ENCODE assay signal across 27 cellular contexts in genomic region chr17:27670791-27671590, GRCh38.
"Had no signal": no experiment of that assay in that cellular context is flagged by ENCODE, and none has a peak within 500 bp of the region (broad histone marks: within the 10 kb centered on the region; RNA-seq: fewer than 3 reads in every experiment).

No MANE protein-coding gene starts in this region.

- H3K9me3 Mint-ChIP-seq: activated CD4-positive, alpha-beta T cell treated with anti-CD3 and anti-CD28 coated beads, Interleukin-2, amount 10 ng/mL, durations not matched to agents 24 days and 14 days; central memory CD8-positive, alpha-beta T cell; immature natural killer cell; mesothelial cell of epicardium; nephron; stimulated activated naive CD8-positive, alpha-beta T cell treated with anti-CD3 and anti-CD28 coated beads, Interleukin-15, Interleukin-2, amounts not matched to agents 100 ng/mL and 50 ng/mL, for 24 hours had no signal

- FAIRE-seq: TTC549 had no signal

- DNase-seq: activated CD4-positive, alpha-beta T cell treated with anti-CD3 and anti-CD28 coated beads, Interleukin-2, amount 10 ng/mL, durations not matched to agents 24 days and 14 days; activated CD8-positive, alpha-beta memory T cell treated with anti-CD3 and anti-CD28 coated beads, Interleukin-2, amount 50 U/mL, for 48 hours; activated CD8-positive, alpha-beta T cell treated with anti-CD3 and anti-CD28 coated beads, Interleukin-2, amount 10 ng/mL, durations not matched to agents 7 days and 5 days; activated effector memory CD4-positive, alpha-beta T cell treated with Interleukin-2 at 50 U/mL for 16 hours; activated naive CD4-positive, alpha-beta T cell treated with anti-CD3 and anti-CD28 coated beads, Interleukin-2, amount 50 U/mL, for 16 hours; activated T-cell treated with anti-CD3 and anti-CD28 coated beads, Interleukin-2, amount 50 U/mL, for 48 hours; aorta; brain microvascular endothelial cell; cortex of kidney; effector CD4-positive, alpha-beta T cell; gastrocnemius medialis; head of caudate nucleus; immature natural killer cell; lower lobe of right lung; occipital lobe; retina; stimulated activated CD4-positive, alpha-beta T cell treated with anti-CD3 and anti-CD28 coated beads, Interleukin-12 subunit alpha, Interleukin-12 subunit beta, amount 100 ng/mL, for 4 hours; stimulated activated CD4-positive, alpha-beta T cell treated with anti-CD3 and anti-CD28 coated beads, Interleukin-1b, Interleukin-23, amount 100 ng/mL, for 48 hours; stimulated activated CD8-positive, alpha-beta memory T cell treated with anti-CD3 and anti-CD28 coated beads, Interleukin-4, amount 100 ng/mL, for 48 hours; uterus had no signal

- H3K4me1 ChIP-seq: gastrocnemius medialis, lower lobe of right lung, tibial nerve, uterus had no signal

- H3K27me3 ChIP-seq: brain microvascular endothelial cell, gastrocnemius medialis, tibial nerve, uterus had no signal

- H3K27ac Mint-ChIP-seq: activated CD4-positive, alpha-beta T cell treated with anti-CD3 and anti-CD28 coated beads, Interleukin-2, amount 10 ng/mL, durations not matched to agents 24 days and 14 days; activated CD8-positive, alpha-beta T cell treated with anti-CD3 and anti-CD28 coated beads, Interleukin-2, amount 10 ng/mL, durations not matched to agents 7 days and 5 days; immature natural killer cell; mesothelial cell of epicardium; nephron; stimulated activated naive CD8-positive, alpha-beta T cell treated with anti-CD3 and anti-CD28 coated beads, Interleukin-15, Interleukin-2, amounts not matched to agents 100 ng/mL and 50 ng/mL, for 24 hours had no signal

- H3K36me3 ChIP-seq: brain microvascular endothelial cell, gastrocnemius medialis, lower lobe of right lung, tibial nerve, uterus had no signal

- H3K9me3 ChIP-seq: gastrocnemius medialis, lower lobe of right lung, tibial nerve, uterus had no signal

- H3K4me3 Mint-ChIP-seq: activated CD4-positive, alpha-beta T cell treated with anti-CD3 and anti-CD28 coated beads, Interleukin-2, amount 10 ng/mL, durations not matched to agents 24 days and 14 days; activated CD8-positive, alpha-beta T cell treated with anti-CD3 and anti-CD28 coated beads, Interleukin-2, amount 10 ng/mL, durations not matched to agents 7 days and 5 days; central memory CD8-positive, alpha-beta T cell; immature natural killer cell; mesothelial cell of epicardium; nephron; stimulated activated naive CD8-positive, alpha-beta T cell treated with anti-CD3 and anti-CD28 coated beads, Interleukin-15, Interleukin-2, amounts not matched to agents 100 ng/mL and 50 ng/mL, for 24 hours had no signal

- H3K36me3 Mint-ChIP-seq: immature natural killer cell, mesothelial cell of epicardium had no signal

- H3K4me3 ChIP-seq: gastrocnemius medialis, lower lobe of right lung, tibial nerve, uterus had no signal

- H3K27ac ChIP-seq: brain microvascular endothelial cell, gastrocnemius medialis, lower lobe of right lung, tibial nerve, uterus had no signal

- ATAC-seq: activated CD8-positive, alpha-beta T cell treated with anti-CD3 and anti-CD28 coated beads, Interleukin-2, amount 10 ng/mL, durations not matched to agents 7 days and 5 days; esophagus mucosa; gastrocnemius medialis; lower lobe of right lung had no signal

- H3K27me3 Mint-ChIP-seq: central memory CD8-positive, alpha-beta T cell; stimulated activated naive CD8-positive, alpha-beta T cell treated with anti-CD3 and anti-CD28 coated beads, Interleukin-15, Interleukin-2, amounts not matched to agents 100 ng/mL and 50 ng/mL, for 24 hours had no signal

- H3K4me1 Mint-ChIP-seq: activated CD4-positive, alpha-beta T cell treated with anti-CD3 and anti-CD28 coated beads, Interleukin-2, amount 10 ng/mL, durations not matched to agents 24 days and 14 days; central memory CD8-positive, alpha-beta T cell; immature natural killer cell; mesothelial cell of epicardium; nephron had no signal
